In genomic region chr11:134632347-134633119, GRCh38 we compare ENCODE assay signal across 15 cellular contexts.
"Had no signal": no experiment of that assay in that cellular context is flagged by ENCODE, and none has a peak within 500 bp of the region (broad histone marks: within the 10 kb centered on the region; RNA-seq: fewer than 3 reads in every experiment).

No MANE protein-coding gene starts in this region.

- H3K9me3 Mint-ChIP-seq: activated naive CD4-positive, alpha-beta T cell treated with anti-CD3 and anti-CD28 coated beads, Interleukin-2, amount 10 ng/mL, durations not matched to agents 7 days and 5 days; activated T-cell treated with anti-CD3 and anti-CD28 coated beads, Interleukin-2, amount 50 U/mL, for 4 hours; activated T-helper 2 cell treated with anti-CD3 and anti-CD28 coated beads, Interferon-gamma antibody, Interleukin-2, Interleukin-4, amounts not matched to agents 10 μg/mL and 5 μg/mL and 100 μg/mL, durations not matched to agents 14 hours and 24 hours and 36 hours; stimulated activated naive CD8-positive, alpha-beta T cell treated with anti-CD3 and anti-CD28 coated beads, Interleukin-15, amount 100 ng/mL, for 72 hours had no signal

- H3K4me3 Mint-ChIP-seq: activated naive CD4-positive, alpha-beta T cell treated with anti-CD3 and anti-CD28 coated beads, Interleukin-2, amount 10 ng/mL, durations not matched to agents 7 days and 5 days; activated T-cell treated with anti-CD3 and anti-CD28 coated beads, Interleukin-2, amount 50 U/mL, for 4 hours; stimulated activated naive CD8-positive, alpha-beta T cell treated with anti-CD3 and anti-CD28 coated beads, Interleukin-15, amount 100 ng/mL, for 72 hours had no signal

- H3K4me1 Mint-ChIP-seq: activated naive CD4-positive, alpha-beta T cell treated with anti-CD3 and anti-CD28 coated beads, Interleukin-2, amount 10 ng/mL, durations not matched to agents 7 days and 5 days; stimulated activated naive CD8-positive, alpha-beta T cell treated with anti-CD3 and anti-CD28 coated beads, Interleukin-15, amount 100 ng/mL, for 72 hours had no signal

- ATAC-seq: activated T-cell treated with anti-CD3 and anti-CD28 coated beads, Interleukin-2, amount 50 U/mL, for 4 hours; heart right ventricle; stimulated activated naive CD8-positive, alpha-beta T cell treated with anti-CD3 and anti-CD28 coated beads, Interleukin-15, amount 100 ng/mL, for 72 hours had no signal

- H3K27ac Mint-ChIP-seq: activated naive CD4-positive, alpha-beta T cell treated with anti-CD3 and anti-CD28 coated beads, Interleukin-2, amount 10 ng/mL, durations not matched to agents 7 days and 5 days; activated T-helper 2 cell treated with anti-CD3 and anti-CD28 coated beads, Interferon-gamma antibody, Interleukin-2, Interleukin-4, amounts not matched to agents 10 μg/mL and 5 μg/mL and 100 μg/mL, durations not matched to agents 14 hours and 24 hours and 36 hours; progenitor cell of endocrine pancreas; stimulated activated naive CD8-positive, alpha-beta T cell treated with anti-CD3 and anti-CD28 coated beads, Interleukin-15, amount 100 ng/mL, for 72 hours had no signal

- H3K36me3 Mint-ChIP-seq: activated naive CD4-positive, alpha-beta T cell treated with anti-CD3 and anti-CD28 coated beads, Interleukin-2, amount 10 ng/mL, durations not matched to agents 7 days and 5 days had no signal

- DNase-seq: activated CD8-positive, alpha-beta memory T cell treated with anti-CD3 and anti-CD28 coated beads, Interleukin-2, amount 50 U/mL, for 4 hours; activated naive CD4-positive, alpha-beta T cell treated with anti-CD3 and anti-CD28 coated beads, Interleukin-2, amount 10 ng/mL, durations not matched to agents 7 days and 5 days; activated T-cell treated with anti-CD3 and anti-CD28 coated beads, Interleukin-2, amount 50 U/mL, for 4 hours; cerebellar nuclear complex; erythroblast; foreskin fibroblast; heart right ventricle; left ventricle myocardium inferior; midbrain; retina; stimulated activated CD4-positive, alpha-beta T cell treated with anti-CD3 and anti-CD28 coated beads, Interleukin-4, amount 100 ng/mL, for 24 hours; stimulated activated naive CD8-positive, alpha-beta T cell treated with anti-CD3 and anti-CD28 coated beads, Interleukin-15, amount 100 ng/mL, for 72 hours; T-helper 9 cell had no signal
